ENCODE assay signal across 22 cellular contexts in the genomic region with DNA sequence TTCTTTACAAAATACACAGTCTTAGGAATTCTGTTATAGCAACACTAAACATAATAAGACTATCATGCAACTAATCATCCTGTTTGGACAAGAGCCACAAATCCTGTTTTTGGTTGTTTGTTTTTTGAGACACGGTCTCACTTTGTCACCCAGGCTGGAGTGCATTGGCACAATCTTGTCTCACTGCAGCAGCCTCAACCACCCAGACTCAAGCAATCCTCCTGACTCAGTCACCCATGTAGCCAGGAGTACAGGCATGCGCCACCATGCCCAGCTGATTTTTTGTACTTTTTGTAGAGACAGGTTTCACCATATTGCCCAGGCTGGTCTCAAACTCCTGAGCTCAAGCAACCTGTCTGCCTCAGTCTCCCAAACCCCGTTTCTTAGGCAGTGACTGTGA. TPM values are rescaled to one million over a fixed set of nuclear protein-coding genes. Genes with fewer than 3 reads are reported as not detected.
A peak's percentile ranks its signal among the peaks of the same experiment; 100 is the strongest.
DNase-seq lines count a peak whose midpoint lies in the region; ATAC-seq, FAIRE-seq and TF ChIP-seq lines count a peak whose summit lies in the region.
"Had no signal": no experiment of that assay in that cellular context is flagged by ENCODE, and none has a peak within 500 bp of the region (broad histone marks: within the 10 kb centered on the region; RNA-seq: fewer than 3 reads in every experiment).

No MANE protein-coding gene starts in this region.

- no peaks in the 10 kb centered on the region for H4K20me1 ChIP-seq in PC-3 (ENCODE audit: low read length)

- no peaks in the 10 kb centered on the region for H3F3A ChIP-seq in PC-3 (ENCODE audit: low read length, unreplicated experiment)

- intact Hi-C loops in PC-3 (cut with micrococcal nuclease), result no loop called here
- intact Hi-C loops in prostate gland (cut with DNase I), result no loop called here
- intact Hi-C loops in lower lobe of right lung (cut with DNase I), result no loop called here

- H3K27me3 ChIP-seq in PC-3 (ENCODE audit: low read length) (no peaks in the 10 kb centered on the region), bronchial epithelial cell (ENCODE audit: control insufficient read depth, insufficient read depth, low read length) (no peaks in the 10 kb centered on the region), prostate gland (replicated peaks; ENCODE audit: insufficient read depth) (no peaks in the 10 kb centered on the region), lower lobe of right lung (ENCODE audit: low read depth) (no peaks in the 10 kb centered on the region)
- H3K27me3 ChIP-seq: BE2C; BLaER1 treated with 17β-estradiol and CSF1 and Interleukin-3, amounts not matched to agents 10 nM and 100 nM had no signal

- ATAC-seq in PC-3 (no peak), esophagus mucosa (peak; percentile 50), lower lobe of right lung (no peak)
- no peak for ATAC-seq in activated naive CD4-positive, alpha-beta T cell treated with anti-CD3 and anti-CD28 coated beads, Interleukin-2, amount 50 U/mL, for 72 hours

- peaks cover 0 to under 1% of the 10 kb centered on the region in 2 donors for H3K36me3 Mint-ChIP-seq in activated naive CD4-positive, alpha-beta T cell treated with anti-CD3 and anti-CD28 coated beads, Interleukin-2, amount 50 U/mL, for 72 hours

- H3K4me3 ChIP-seq in PC-3 (ENCODE audit: low read length) (no peak overlapping the region), bronchial epithelial cell (ENCODE audit: low read depth, low read length) (no peak overlapping the region), prostate gland (no peak overlapping the region), lower lobe of right lung (no peak overlapping the region)
- H3K4me3 ChIP-seq: BLaER1 treated with 17β-estradiol and CSF1 and Interleukin-3, amounts not matched to agents 10 nM and 100 nM; GM23248 had no signal

- no peaks in the 10 kb centered on the region for H3K4me1 ChIP-seq in PC-3 (ENCODE audit: insufficient read depth, low read length)
- no peaks in the 10 kb centered on the region for H3K4me1 ChIP-seq in prostate gland (replicated peaks)
- H3K4me1 ChIP-seq in lower lobe of right lung, result peaks cover 3% of the 10 kb centered on the region
- H3K4me1 ChIP-seq: BE2C had no signal

- no peak overlapping the region for H2AFZ ChIP-seq in PC-3 (ENCODE audit: low read length)
- H2AFZ ChIP-seq: GM23248 had no signal

- H3K79me2 ChIP-seq in PC-3 (ENCODE audit: low read length), result no peaks in the 10 kb centered on the region

- peak; percentile 9 for DNase-seq in PC-3
- peak; percentile 61 for DNase-seq in bronchial epithelial cell (ENCODE audit: low read depth)
- no peak for DNase-seq in prostate gland (ENCODE audit: low spot score)
- no peak for DNase-seq in lower lobe of right lung
- no peak for DNase-seq in Ammon's horn (ENCODE audit: low spot score)
- DNase-seq in activated naive CD4-positive, alpha-beta T cell treated with anti-CD3 and anti-CD28 coated beads, Interleukin-2, amount 50 U/mL, for 72 hours (ENCODE audit: low spot score in 2 of 2), result no peak
- DNase-seq: BE2C; Calu3; CD4-positive, alpha-beta memory T cell; COR-L47; DMS53; DMS79 treated with DMSO at 0.1 percent for 48 hours; GM23248; H7; HCEC 1CT had no signal

- POLR2A ChIA-PET in PC-3 (lab: Charles Lee; ENCODE audit: unreplicated experiment), result no interaction called here

- FAIRE-seq in bronchial epithelial cell (lab: Jason Lieb, UNC), result no peak
- FAIRE-seq: A204.1, GM12892, H1 had no signal

- no peak overlapping the region for H3K9ac ChIP-seq in PC-3 (ENCODE audit: low read length)
- H3K9ac ChIP-seq: BLaER1 treated with 17β-estradiol and CSF1 and Interleukin-3, amounts not matched to agents 10 nM and 100 nM; GM23248 had no signal

- no peak for TF ChIP-seq POLR2A in prostate gland (IDR thresholded peaks at IDR 0.05)

- WGBS in prostate gland, result 71% methylated on average over 3 of the region's 3 CpGs

- H3K9me3 ChIP-seq in PC-3 (ENCODE audit: low read length) (no peaks in the 10 kb centered on the region), prostate gland (no peaks in the 10 kb centered on the region), lower lobe of right lung (no peaks in the 10 kb centered on the region)
- H3K9me3 ChIP-seq: BE2C had no signal

- H3K36me3 ChIP-seq in PC-3 (ENCODE audit: low read depth, low read length), result no peaks in the 10 kb centered on the region
- H3K36me3 ChIP-seq in bronchial epithelial cell (ENCODE audit: control insufficient read depth, insufficient read depth, low read length), result peaks cover 1% of the 10 kb centered on the region
- no peaks in the 10 kb centered on the region for H3K36me3 ChIP-seq in prostate gland
- H3K36me3 ChIP-seq in lower lobe of right lung, result no peaks in the 10 kb centered on the region

- H3K27ac Mint-ChIP-seq in activated naive CD4-positive, alpha-beta T cell treated with anti-CD3 and anti-CD28 coated beads, Interleukin-2, amount 50 U/mL, for 72 hours, result no peak overlapping the region

- H3K27ac ChIP-seq in C4-2B (peak overlapping the region; percentile 14; the same call in 1 of the 2 replicates), PC-3 (ENCODE audit: low read length) (no peak overlapping the region), prostate gland (no peak overlapping the region), lower lobe of right lung (no peak overlapping the region)
- H3K27ac ChIP-seq: 22Rv1; BLaER1 treated with 17β-estradiol and CSF1 and Interleukin-3, amounts not matched to agents 10 nM and 100 nM; GM23248 had no signal

- CTCF ChIA-PET in PC-3 (lab: Charles Lee), result no interaction called here

- no peaks in the 10 kb centered on the region for H3K9me2 ChIP-seq in PC-3 (replicated peaks; ENCODE audit: low read length)

- no TSS peak for BruUV-seq in PC-3 (replicated peaks; lab: Mats Ljungman, UMichigan)

- TF ChIP-seq CTCF in C4-2B (conservative IDR thresholded peaks at IDR 0.05), result no peak
- no peak for TF ChIP-seq CTCF in PC-3 (conservative IDR thresholded peaks at IDR 0.05; ENCODE audit: low read depth, low read length)
- TF ChIP-seq CTCF in bronchial epithelial cell (IDR thresholded peaks at IDR 0.05; ENCODE audit: insufficient read depth, low read length, severe bottlenecking), result no peak
- TF ChIP-seq CTCF in prostate gland (IDR thresholded peaks at IDR 0.05), result no peak
- no peak for TF ChIP-seq CTCF in lower lobe of right lung (IDR thresholded peaks at IDR 0.05)

- peaks cover 0 to under 1% of the 10 kb centered on the region in 2 donors for H3K9me3 Mint-ChIP-seq in activated naive CD4-positive, alpha-beta T cell treated with anti-CD3 and anti-CD28 coated beads, Interleukin-2, amount 50 U/mL, for 72 hours

- no peak overlapping the region for H3K4me2 ChIP-seq in PC-3 (ENCODE audit: low read length)
- H3K4me2 ChIP-seq: BLaER1 treated with 17β-estradiol and CSF1 and Interleukin-3, amounts not matched to agents 10 nM and 100 nM had no signal

RNA-seq across cellular contexts. Expression of a gene that starts 28.3 kb away (rescaled TPM):
- total RNA-seq in PC-3 (2014; rRNA removed), result 7.5 and 9.6 TPM in 2 replicates
- 37.1 and 59.5 TPM in 2 replicates for total RNA-seq in bronchial epithelial cell
- total RNA-seq in esophagus mucosa, result 9.3 TPM
- total RNA-seq in prostate gland, result 10 to 100 TPM in 1 of 2 donors, 1 to 10 TPM in 1; 9.5 to 14.8 TPM
- 16.5 TPM for total RNA-seq in lower lobe of right lung
- 10 to 100 TPM; 14.8 to 15.0 TPM for total RNA-seq in activated naive CD4-positive, alpha-beta T cell treated with anti-CD3 and anti-CD28 coated beads, Interleukin-2, amount 50 U/mL, for 72 hours

Comparison
In these comparisons a context has a peak if more than half of its experiments do, and no peak if none do; other contexts are left out.
1. DNase-seq: peak in PC-3 (single experiment) and bronchial epithelial cell (single experiment); none in prostate gland (single experiment), lower lobe of right lung (single experiment), Ammon's horn (single experiment) and activated naive CD4-positive, alpha-beta T cell treated with anti-CD3 and anti-CD28 coated beads, Interleukin-2, amount 50 U/mL, for 72 hours (0 of 2).